ENCODE assay signal across 8 cellular contexts in the genomic region with DNA sequence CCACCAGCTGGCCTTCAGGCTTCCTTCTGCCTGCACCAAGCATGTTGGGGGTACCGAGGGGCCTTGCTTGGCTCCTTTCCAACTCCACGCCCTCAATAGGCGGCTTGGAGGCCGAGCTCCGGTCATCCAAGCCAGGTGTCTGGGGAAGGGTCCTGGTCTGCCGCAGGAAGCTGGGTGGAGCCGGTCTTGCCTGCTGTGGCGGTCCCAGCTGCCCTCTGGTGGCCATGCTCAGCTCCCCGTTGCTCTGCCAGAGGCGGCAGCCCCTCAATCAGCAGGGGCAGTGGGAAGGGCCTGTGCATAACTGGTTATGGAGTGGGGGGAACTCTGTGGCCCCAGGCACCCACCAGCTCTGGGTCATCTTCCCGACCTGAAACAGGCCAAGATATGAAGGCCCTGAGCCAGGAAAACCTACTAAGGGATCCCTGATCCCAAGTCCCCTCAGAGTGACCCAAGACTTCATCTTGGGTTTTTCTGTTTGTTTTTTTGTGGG. TPM values are rescaled to one million over a fixed set of nuclear protein-coding genes. Genes with fewer than 3 reads are reported as not detected.
DNase-seq lines count a peak whose midpoint lies in the region; TF ChIP-seq lines count a peak whose summit lies in the region.

No MANE protein-coding gene starts in this region.

- no peak overlapping the region for H2BK120ac ChIP-seq in H9 (ENCODE audit: low read depth, low read length, poor library complexity, severe bottlenecking)

- H2BK5ac ChIP-seq in H9 (ENCODE audit: insufficient read length, low read length) = no peak overlapping the region

- no peak overlapping the region for H3K56ac ChIP-seq in H9 (ENCODE audit: insufficient read length, low read depth, low read length)

- H3K4me1 ChIP-seq in H9 (ENCODE audit: insufficient read depth, low read length) = no peaks in the 10 kb centered on the region
- H3K4me1 ChIP-seq in ovary (ENCODE audit: insufficient read depth) = peaks cover 2% of the 10 kb centered on the region

- H3K9me3 Mint-ChIP-seq in H9 = no peaks in the 10 kb centered on the region

- peak; percentile 39 for DNase-seq in AG10803 (ENCODE audit: low read depth)
- DNase-seq in H9 = peak; percentile 91
- DNase-seq in fibroblast of peridontal ligament (ENCODE audit: extremely low read depth) = peak; percentile 29
- peak; percentile 51 to 76 (median 67) for DNase-seq in ovary
- DNase-seq in NK-92 (lab: John Stamatoyannopoulos, UW; ENCODE audit: unreplicated experiment) = no peak
- DNase-seq in ureter (ENCODE audit: low spot score) = no peak
- no peak for DNase-seq in SKM-1 treated with dmso at 0.1 percent for 144 hours (lab: John Stamatoyannopoulos, UW; ENCODE audit: unreplicated experiment)

- H2BK15ac ChIP-seq in H9 (ENCODE audit: low read depth, low read length) = no peak overlapping the region

- peaks cover 0 to 2% (median 0%) of the 10 kb centered on the region in 3 experiments; a peak in 3 of 7 replicates for H3K36me3 Mint-ChIP-seq in H9 (ENCODE audit: insufficient read depth in 1 of 3, low read depth in 3 of 3)

- H3K27ac Mint-ChIP-seq in H9 = no peak overlapping the region

- no peak overlapping the region for H2AK5ac ChIP-seq in H9 (ENCODE audit: insufficient read length, low read length)

- intact Hi-C loops in ovary (cut with DNase I) = loop anchor here in 1 of 4 donors (5.0 kb wide), 1 partner anchor 41 kb away; no protein-coding TSS in a partner anchor

- H3K27me3 ChIP-seq in H9 (ENCODE audit: insufficient read depth, low read length) (peaks cover 16% of the 10 kb centered on the region), ovary (no peaks in the 10 kb centered on the region)

- no peak overlapping the region for H2AFZ ChIP-seq in H9 (ENCODE audit: low read length)

- H4K5ac ChIP-seq in H9 (ENCODE audit: insufficient read length, low read depth, low read length) = no peak overlapping the region

- no peak overlapping the region for H3K4me2 ChIP-seq in H9 (ENCODE audit: insufficient read depth, insufficient read length, low read length)

- H4K8ac ChIP-seq in H9 (replicated peaks; ENCODE audit: insufficient read length, low read depth, low read length) = no peak overlapping the region

- no peak for TF ChIP-seq POLR2A in ovary (IDR thresholded peaks at IDR 0.05)

- H2BK12ac ChIP-seq in H9 (ENCODE audit: insufficient read length, low read depth, low read length) = no peak overlapping the region

- H3K27ac ChIP-seq in H9 (ENCODE audit: insufficient read length, low read depth, low read length) (no peak overlapping the region), VCaP (no peak overlapping the region), ovary (no peak overlapping the region)

- no peaks in the 10 kb centered on the region for H4K20me1 ChIP-seq in H9 (ENCODE audit: control insufficient read depth, insufficient read depth, insufficient read length)

- peaks cover 32% of the 10 kb centered on the region for H3K27me3 Mint-ChIP-seq in H9 (ENCODE audit: low read depth)

- no peak overlapping the region for H3K23ac ChIP-seq in H9 (ENCODE audit: insufficient read length, low read depth, low read length)

- TF ChIP-seq EP300 in ovary (IDR thresholded peaks at IDR 0.05) = no peak

- H3K9me3 ChIP-seq in H9 (ENCODE audit: control insufficient read depth, low read depth, low read length) (no peaks in the 10 kb centered on the region), ovary (no peaks in the 10 kb centered on the region)

- no peak overlapping the region for H3K4ac ChIP-seq in H9 (ENCODE audit: low read depth, low read length)

- H3K36me3 ChIP-seq in ovary = no peaks in the 10 kb centered on the region

- no peaks in the 10 kb centered on the region for H3K79me1 ChIP-seq in H9 (ENCODE audit: insufficient read depth, low read depth, low read length, poor library complexity, severe bottlenecking)

- H3K4me1 Mint-ChIP-seq in H9 = peaks cover 3 to 5% of the 10 kb centered on the region in 2 experiments

- H3K14ac ChIP-seq in H9 (ENCODE audit: insufficient read depth, low read length) = no peak overlapping the region

- no peak overlapping the region for H3K4me3 ChIP-seq in AG10803 (ENCODE audit: low read length)
- H3K4me3 ChIP-seq in ovary = no peak overlapping the region

- no peak overlapping the region for H2BK20ac ChIP-seq in H9 (ENCODE audit: low read depth, low read length, poor library complexity, severe bottlenecking)

- H3K4me3 Mint-ChIP-seq in H9 = no peak overlapping the region

- H3K79me2 ChIP-seq in H9 (ENCODE audit: insufficient read depth, low read length) = no peaks in the 10 kb centered on the region

- no peak overlapping the region for H3K18ac ChIP-seq in H9 (ENCODE audit: insufficient read length, low read depth, low read length)

- H3T11ph ChIP-seq in H9 (ENCODE audit: low read length) = no peak overlapping the region

- TF ChIP-seq CTCF in AG10803 (conservative IDR thresholded peaks at IDR 0.05; ENCODE audit: low read length) (peak; percentile 73), H9 (conservative IDR thresholded peaks at IDR 0.05) (peak; percentile 91), VCaP (conservative IDR thresholded peaks at IDR 0.05) (peak; percentile 69), ovary (IDR thresholded peaks at IDR 0.05) (peak; percentile 15 to 76 (median 66))

- H3K9ac ChIP-seq in H9 (ENCODE audit: extremely low read depth, insufficient read length, low read length) = no peak overlapping the region

- H4K91ac ChIP-seq in H9 (ENCODE audit: insufficient read length, low read depth, low read length) = no peak overlapping the region

- no CpG with 5 or more reads among the region's 11 CpGs for WGBS in H9 (ENCODE audit: extremely low coverage, insufficient read length, low lambda C conversion rate)
- WGBS in ovary, 3 donors = 6 to 8% (median 7%) methylated on average over 11 of the region's 11 CpGs

- H3K23me2 ChIP-seq in H9 (ENCODE audit: insufficient read length, low read depth, low read length, poor library complexity, severe bottlenecking) = peaks cover 8% of the 10 kb centered on the region

RNA-seq across cellular contexts. Expression of a gene that starts 3.2 kb away (rescaled TPM):
- total RNA-seq in H9 (2021) (40.7 and 41.1 TPM in 2 replicates), ovary (10 to 100 TPM in 6 of 7 donors, 1 to 10 TPM in 1; 9.0 to 23.8 (median 14.0) TPM), ureter (11.5 TPM)
- 10 to 100 TPM in 1 of 2 donors, under 1 TPM in 1; 0.42 to 17.4 TPM for polyA plus RNA-seq in ovary

RNA-seq across cellular contexts. Expression of a gene that starts 7.5 kb away (rescaled TPM):
- total RNA-seq in H9 (2021) (14.6 and 22.9 TPM in 2 replicates), ovary (10 to 100 TPM; 11.8 to 17.5 (median 13.3) TPM), ureter (28.8 TPM)
- 10 to 100 TPM; 11.0 to 17.2 TPM for polyA plus RNA-seq in ovary

Comparison
In these comparisons a context has a peak if more than half of its experiments do, and no peak if none do; other contexts are left out.
1. DNase-seq: peak in AG10803 (single experiment), H9 (single experiment), fibroblast of peridontal ligament (single experiment) and ovary (5 of 5); none in NK-92 (single experiment), ureter (single experiment) and SKM-1 treated with dmso at 0.1 percent for 144 hours (single experiment).
2. Peak in every context shown above with its lines, with median percentiles within 50 percentile points of each other: CTCF ChIP-seq.